ENCODE assay signal across 11 cellular contexts in the genomic region with DNA sequence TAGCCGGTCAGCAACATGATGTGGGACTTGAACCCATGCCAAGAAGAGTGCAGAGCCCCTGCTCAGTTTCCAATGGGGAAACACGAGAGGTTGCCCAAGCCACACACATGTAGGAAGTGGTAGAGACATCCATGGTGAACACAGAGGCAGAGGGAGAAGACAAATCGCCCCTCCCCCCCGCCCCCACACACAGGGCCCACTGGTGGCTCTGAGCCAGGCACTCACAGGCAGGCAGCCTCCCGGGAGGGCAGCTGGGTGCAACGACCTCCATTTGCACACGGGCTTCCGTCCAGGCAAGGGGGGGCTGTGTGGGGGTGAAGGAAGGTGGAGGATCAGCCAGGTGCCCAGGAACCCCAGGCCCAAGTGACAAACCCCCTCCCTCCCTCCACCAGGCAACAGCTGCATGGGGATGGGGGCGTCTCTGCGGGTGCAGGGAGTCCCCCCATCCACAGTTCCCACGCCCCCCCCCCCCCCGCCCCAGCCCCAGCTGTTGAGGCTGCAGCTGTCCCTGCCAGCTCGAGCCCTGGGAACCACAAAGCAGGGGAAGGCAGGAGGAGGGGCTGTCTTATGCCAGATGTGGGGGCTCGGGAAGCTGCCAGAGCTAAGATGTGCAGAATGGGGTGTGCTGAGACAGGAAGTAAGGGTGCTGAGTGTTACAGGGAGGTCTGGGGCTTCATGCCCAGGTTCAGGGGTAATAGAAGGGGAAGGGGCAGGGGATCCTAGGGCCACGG. TPM values are rescaled to one million over a fixed set of nuclear protein-coding genes. Genes with fewer than 3 reads are reported as not detected.
DNase-seq lines count a peak whose midpoint lies in the region; TF ChIP-seq lines count a peak whose summit lies in the region.
"Had no signal": no experiment of that assay in that cellular context is flagged by ENCODE, and none has a peak within 500 bp of the region (broad histone marks: within the 10 kb centered on the region; RNA-seq: fewer than 3 reads in every experiment).

No MANE protein-coding gene starts in this region.

- DNase-seq in SHP77 (lab: John Stamatoyannopoulos, UW) (peak; percentile 25 to 48), SHP77 treated with DMSO at 0.1 percent for 48 hours (lab: John Stamatoyannopoulos, UW) (no peak), NCI-H1105 (lab: John Stamatoyannopoulos, UW) (peak; percentile 82), epithelial cell of esophagus (ENCODE audit: low read depth) (no peak), NCI-H526 (lab: John Stamatoyannopoulos, UW) (no peak), iPS-NIHi11 (ENCODE audit: low spot score) (no peak)
- no peak for DNase-seq in activated naive CD8-positive, alpha-beta T cell treated with anti-CD3 and anti-CD28 coated beads for 36 hours
- DNase-seq: lower lobe of right lung, NCI-H2227 treated with DMSO at 0.1 percent for 48 hours had no signal

- no peak overlapping the region for H3K4me3 Mint-ChIP-seq in activated naive CD8-positive, alpha-beta T cell treated with anti-CD3 and anti-CD28 coated beads for 36 hours

- peak overlapping the region; percentile 18 for H3K4me3 ChIP-seq in epithelial cell of esophagus (ENCODE audit: low read length)
- H3K4me3 ChIP-seq in subcutaneous abdominal adipose tissue (ENCODE audit: low read depth in 1 of 5, low read length in 5 of 5), result peak overlapping the region in 4 of 5 donors; percentile 2 to 44 (median 25)

- H3K27me3 ChIP-seq in subcutaneous abdominal adipose tissue (ENCODE audit: control insufficient read depth in 5 of 5, insufficient read depth in 4 of 5, low read length in 5 of 5), result peaks cover 0 to 33% (median 16%) of the 10 kb centered on the region in 5 donors

- peaks cover 0 to 2% (median 0%) of the 10 kb centered on the region in 5 donors for H3K36me3 ChIP-seq in subcutaneous abdominal adipose tissue (ENCODE audit: control insufficient read depth in 5 of 5, insufficient read depth in 5 of 5, low read length in 5 of 5)

- H3K4me1 Mint-ChIP-seq in activated naive CD8-positive, alpha-beta T cell treated with anti-CD3 and anti-CD28 coated beads for 36 hours, result peaks cover 9% of the 10 kb centered on the region

- H3K27ac ChIP-seq in subcutaneous abdominal adipose tissue (ENCODE audit: low read depth, low read length), result no peak overlapping the region
- H3K27ac ChIP-seq: lower lobe of right lung had no signal

- peaks cover 7 to 29% (median 13%) of the 10 kb centered on the region in 5 donors for H3K4me1 ChIP-seq in subcutaneous abdominal adipose tissue (ENCODE audit: control insufficient read depth in 5 of 5, insufficient read depth in 5 of 5, low read length in 5 of 5)

- no peaks in the 10 kb centered on the region for H3K9me3 ChIP-seq in subcutaneous abdominal adipose tissue (ENCODE audit: control insufficient read depth in 5 of 5, low read length in 5 of 5)
- H3K9me3 ChIP-seq: lower lobe of right lung had no signal

- no peak overlapping the region for H3K27ac Mint-ChIP-seq in activated naive CD8-positive, alpha-beta T cell treated with anti-CD3 and anti-CD28 coated beads for 36 hours

- no peak overlapping the region for H3K9ac ChIP-seq in subcutaneous abdominal adipose tissue (ENCODE audit: low read length in 5 of 5)

- H3K27me3 Mint-ChIP-seq in activated naive CD8-positive, alpha-beta T cell treated with anti-CD3 and anti-CD28 coated beads for 36 hours, result peaks cover 76% of the 10 kb centered on the region

- H3K36me3 Mint-ChIP-seq in activated naive CD8-positive, alpha-beta T cell treated with anti-CD3 and anti-CD28 coated beads for 36 hours, result no peaks in the 10 kb centered on the region

- TF ChIP-seq CTCF in epithelial cell of esophagus (IDR thresholded peaks at IDR 0.05; ENCODE audit: insufficient read depth, low read depth, low read length, missing control alignments), result no peak

- H3K9me3 Mint-ChIP-seq in activated naive CD8-positive, alpha-beta T cell treated with anti-CD3 and anti-CD28 coated beads for 36 hours, result no peaks in the 10 kb centered on the region

RNA-seq across cellular contexts. Expression of gene NOTCH3, which starts 3.4 kb away (rescaled TPM):
- total RNA-seq in activated naive CD8-positive, alpha-beta T cell treated with anti-CD3 and anti-CD28 coated beads for 36 hours, result under 1 TPM in 1 of 2 experiments, not detected in 1; 0.12 TPM
- total RNA-seq: T-helper 1 cell treated with Interleukin-12 subunit alpha and Interleukin-12 subunit beta and Interleukin-4 antibody, amounts not matched to agents 30 ng/mL and 1 ng/mL, for 36 hours had no signal

RNA-seq across cellular contexts. Expression of gene EPHX3, which starts 34.8 kb away (rescaled TPM):
- not detected for total RNA-seq in activated naive CD8-positive, alpha-beta T cell treated with anti-CD3 and anti-CD28 coated beads for 36 hours
- total RNA-seq: T-helper 1 cell treated with Interleukin-12 subunit alpha and Interleukin-12 subunit beta and Interleukin-4 antibody, amounts not matched to agents 30 ng/mL and 1 ng/mL, for 36 hours had no signal

Comparison
In these comparisons a context has a peak if more than half of its experiments do, and no peak if none do; other contexts are left out.
1. DNase-seq: peak in SHP77 (2 of 2) and NCI-H1105 (single experiment); none in SHP77 treated with DMSO at 0.1 percent for 48 hours (single experiment), epithelial cell of esophagus (single experiment), activated naive CD8-positive, alpha-beta T cell treated with anti-CD3 and anti-CD28 coated beads for 36 hours (single experiment), NCI-H526 (0 of 2) and iPS-NIHi11 (single experiment).